ENCODE assay signal across 8 cellular contexts in genomic region chr1:150321826-150322166, GRCh38. TPM values are rescaled to one million over a fixed set of nuclear protein-coding genes. Genes with fewer than 3 reads are reported as not detected.
DNase-seq lines count a peak whose midpoint lies in the region; ATAC-seq and TF ChIP-seq lines count a peak whose summit lies in the region.

No MANE protein-coding gene starts in this region.

- H3K27me3 Mint-ChIP-seq in osteocyte (ENCODE audit: unreplicated experiment): no peaks in the 10 kb centered on the region

- POLR2A ChIA-PET in PC-9 (lab: Charles Lee; ENCODE audit: unreplicated experiment): interaction anchor here (0.7 to 0.8 kb wide), 2 partner anchors 737 to 989 kb away, joined by 3 to 7 read pairs; no protein-coding TSS in a partner anchor

- H3K9me3 ChIP-seq in PC-9 (ENCODE audit: insufficient read depth, low read depth): no peaks in the 10 kb centered on the region

- H3K4me1 ChIP-seq in PC-9 (replicated peaks; ENCODE audit: insufficient read depth): peaks cover 16% of the 10 kb centered on the region

- no peak for TF ChIP-seq CTCF in GM12864 (IDR thresholded peaks at IDR 0.05; ENCODE audit: low read depth, low read length, missing control alignments)
- no peak for TF ChIP-seq CTCF in PC-9 (conservative IDR thresholded peaks at IDR 0.05)
- no peak for TF ChIP-seq CTCF in epithelial cell of esophagus (IDR thresholded peaks at IDR 0.05; ENCODE audit: insufficient read depth, low read depth, low read length, missing control alignments)
- TF ChIP-seq CTCF in osteocyte (IDR thresholded peaks at IDR 0.05): no peak

- peak overlapping the region; percentile 98 for H3K4me3 Mint-ChIP-seq in osteocyte (ENCODE audit: unreplicated experiment)

- H4K20me1 ChIP-seq in PC-9 (ENCODE audit: insufficient read depth): no peaks in the 10 kb centered on the region; the same call in 1 of the 2 replicates

- peaks cover 13% of the 10 kb centered on the region for H3K36me3 ChIP-seq in PC-9 (ENCODE audit: low read depth)

- TSS peak; percentile 47 for BruUV-seq in PC-9 (replicated peaks; lab: Mats Ljungman, UMichigan)

- no peaks in the 10 kb centered on the region for H3K9me3 Mint-ChIP-seq in osteocyte (ENCODE audit: unreplicated experiment)

- no peaks in the 10 kb centered on the region for H3K9me2 ChIP-seq in PC-9 (ENCODE audit: insufficient read depth)

- ATAC-seq in GM21360 (IDR thresholded peaks at IDR 0.05; ENCODE audit: unreplicated experiment) (no peak), HG03439 (IDR thresholded peaks at IDR 0.05; ENCODE audit: unreplicated experiment) (no peak)

- H3K36me3 Mint-ChIP-seq in osteocyte (ENCODE audit: unreplicated experiment): peaks cover 16% of the 10 kb centered on the region

- no peaks in the 10 kb centered on the region for H3K27me3 ChIP-seq in PC-9 (ENCODE audit: insufficient read depth, low read depth)

- H3K27ac Mint-ChIP-seq in osteocyte (ENCODE audit: unreplicated experiment): peak overlapping the region; percentile 93

- intact Hi-C loops in PC-9 (cut with micrococcal nuclease; ENCODE audit: unreplicated experiment): loop anchor here (5.0 kb wide), 1 partner anchor 64 kb away; the partner anchor contains the start of gene CA14

- peak overlapping the region; percentile 97 for H3K4me2 ChIP-seq in PC-9

- H3K27ac ChIP-seq in PC-9: peak overlapping the region; percentile 84

- H3K4me1 Mint-ChIP-seq in osteocyte (ENCODE audit: unreplicated experiment): peaks cover 18% of the 10 kb centered on the region

- peaks cover 40% of the 10 kb centered on the region for H3K79me2 ChIP-seq in PC-9 (ENCODE audit: low read depth)

- CTCF ChIA-PET in PC-9 (lab: Charles Lee): interaction anchor here (0.7 kb wide), 1 partner anchor 66 kb away, joined by 3 read pairs; no protein-coding TSS in a partner anchor

- H2AFZ ChIP-seq in PC-9: peak overlapping the region; percentile 92

- H3K4me3 ChIP-seq in GM12864 (ENCODE audit: low read depth, low read length) (peak overlapping the region; percentile 88), PC-9 (peak overlapping the region; percentile 79), epithelial cell of esophagus (ENCODE audit: low read length) (peak overlapping the region; percentile 65)

- peaks cover 16% of the 10 kb centered on the region for H3F3A ChIP-seq in PC-9 (ENCODE audit: insufficient read depth, low read depth)

- no peak for DNase-seq in GM12864 (ENCODE audit: low read depth)
- no peak for DNase-seq in PC-9
- no peak for DNase-seq in epithelial cell of esophagus (ENCODE audit: low read depth)
- no peak for DNase-seq in osteocyte (ENCODE audit: extremely low spot score, unreplicated experiment)
- DNase-seq in OCI-M1 (lab: John Stamatoyannopoulos, UW): no peak
- DNase-seq in stimulated activated CD4-positive, alpha-beta T cell treated with anti-CD3 and anti-CD28 coated beads, Interleukin-1b, Interleukin-23, amount 100 ng/mL, for 48 hours: no peak

RNA-seq across cellular contexts. Expression of gene PRPF3, which starts 0.5 kb away (rescaled TPM):
- total RNA-seq in PC-9 (2021) (75.7 and 77.1 TPM in 2 replicates), osteocyte (55.0 and 55.2 TPM in 2 replicates)

RNA-seq across cellular contexts. Expression of gene MRPS21, which starts 28.1 kb away (rescaled TPM):
- total RNA-seq in PC-9 (2021) (56.2 and 62.6 TPM in 2 replicates), osteocyte (76.0 and 81.5 TPM in 2 replicates)

RNA-seq across cellular contexts. Expression of gene CIART, which starts 39.4 kb away (rescaled TPM):
- total RNA-seq in PC-9 (2021): 11.0 and 16.6 TPM in 2 replicates
- 3.4 and 5.3 TPM in 2 replicates for total RNA-seq in osteocyte

RNA-seq across cellular contexts. Expression of gene RPRD2, which starts 42.2 kb away (rescaled TPM):
- 24.3 and 36.2 TPM in 2 replicates for total RNA-seq in PC-9 (2021)
- total RNA-seq in osteocyte: 29.9 and 31.7 TPM in 2 replicates

RNA-seq across cellular contexts. Expression of gene C1orf54, which starts 49.2 kb away (rescaled TPM):
- total RNA-seq in PC-9 (2021): 1.4 and 1.8 TPM in 2 replicates
- 49.9 and 55.6 TPM in 2 replicates for total RNA-seq in osteocyte
